In the genomic region with DNA sequence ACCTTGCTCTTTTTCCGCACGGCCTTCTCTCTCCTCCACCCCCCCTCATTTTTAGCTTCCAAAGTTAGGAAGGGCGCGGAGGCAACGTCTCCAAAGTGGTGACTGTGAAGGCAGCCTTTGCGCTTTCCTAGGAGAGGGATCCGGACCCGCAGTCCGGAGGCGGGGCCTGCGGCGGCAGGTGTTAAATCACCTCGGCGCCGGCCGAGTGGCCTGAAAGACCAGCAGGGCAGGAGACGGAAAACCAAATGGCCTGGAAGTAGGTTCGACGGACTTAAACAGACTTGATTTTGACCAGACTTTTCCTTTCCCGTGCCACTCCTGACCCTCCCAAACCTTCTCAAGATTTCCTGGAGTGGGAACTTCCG, we compare ENCODE assay signal across 8 cellular contexts. TPM values are rescaled to one million over a fixed set of nuclear protein-coding genes. Genes with fewer than 3 reads are reported as not detected.
A peak's percentile ranks its signal among the peaks of the same experiment; 100 is the strongest.
DNase-seq lines count a peak whose midpoint lies in the region; ATAC-seq and TF ChIP-seq lines count a peak whose summit lies in the region.

No MANE protein-coding gene starts in this region.

- peak overlapping the region; percentile 88 for H3K14ac ChIP-seq in trophoblast cell (ENCODE audit: low read length)

- peak overlapping the region; percentile 93 for H3K4me3 ChIP-seq in PC-3 (ENCODE audit: low read length)
- peak overlapping the region; percentile 73 to 97 (median 91) for H3K4me3 ChIP-seq in heart left ventricle
- peak overlapping the region; percentile 99 for H3K4me3 ChIP-seq in trophoblast cell (ENCODE audit: low read depth, low read length)

- POLR2A ChIA-PET in PC-3 (lab: Charles Lee; ENCODE audit: unreplicated experiment): interaction anchor here (0.5 kb wide), 1 partner anchor 15 kb away, joined by 3 read pairs; no protein-coding TSS in a partner anchor

- H2BK12ac ChIP-seq in trophoblast cell (ENCODE audit: low read length): no peak overlapping the region

- no peaks in the 10 kb centered on the region for H3F3A ChIP-seq in PC-3 (ENCODE audit: low read length, unreplicated experiment)

- DNase-seq in NOMO-1 (lab: John Stamatoyannopoulos, UW; ENCODE audit: unreplicated experiment in 2 of 2) (peak; percentile 16 to 28), NOMO-1 treated with dmso at 0.1 percent for 144 hours (lab: John Stamatoyannopoulos, UW; ENCODE audit: unreplicated experiment) (no peak), PC-3 (peak; percentile 49), heart left ventricle (peak in 4 of 5 donors; percentile 27 to 72 (median 53)), trophoblast cell (peak; percentile 85 to 91)

- H3K4me1 ChIP-seq in PC-3 (ENCODE audit: insufficient read depth, low read length) (peaks cover 26% of the 10 kb centered on the region), heart left ventricle (peaks cover 0 to 47% (median 36%) of the 10 kb centered on the region in 12 donors), trophoblast cell (ENCODE audit: control insufficient read depth in 1 of 2, insufficient read depth in 2 of 2, low read length in 2 of 2) (peaks cover 0 to 5% of the 10 kb centered on the region in 2 experiments)

- H3K9me2 ChIP-seq in PC-3 (replicated peaks; ENCODE audit: low read length): no peaks in the 10 kb centered on the region

- peak overlapping the region; percentile 78 for H2AFZ ChIP-seq in PC-3 (ENCODE audit: low read length)
- H2AFZ ChIP-seq in trophoblast cell (ENCODE audit: insufficient read depth, low read length, poor library complexity): peak overlapping the region; percentile 84

- H2BK5ac ChIP-seq in trophoblast cell (ENCODE audit: low read depth, low read length, poor library complexity): peak overlapping the region; percentile 93

- peak overlapping the region; percentile 87 for H3K4ac ChIP-seq in trophoblast cell (ENCODE audit: low read depth, low read length)

- no peaks in the 10 kb centered on the region for H3K27me3 Mint-ChIP-seq in activated naive CD8-positive, alpha-beta T cell

- H4K8ac ChIP-seq in trophoblast cell (ENCODE audit: low read depth, low read length): peak overlapping the region; percentile 94

- TSS peak; percentile 28 for BruUV-seq in PC-3 (replicated peaks; lab: Mats Ljungman, UMichigan)

- H3K23ac ChIP-seq in trophoblast cell (ENCODE audit: low read length): no peak overlapping the region

- H3K27ac ChIP-seq in PC-3 (ENCODE audit: low read length): peak overlapping the region; percentile 57
- H3K27ac ChIP-seq in heart left ventricle: peak overlapping the region; percentile 82 to 97 (median 94)
- H3K27ac ChIP-seq in trophoblast cell (ENCODE audit: low read depth, low read length): peak overlapping the region; percentile 88

- intact Hi-C loops in PC-3 (cut with micrococcal nuclease): loop anchor here (2.0 kb wide), 1 partner anchor 57 kb away; no protein-coding TSS in a partner anchor
- intact Hi-C loops in heart left ventricle (cut with DNase I): loop anchor here in 2 of 10 donors (2.0 to 5.0 kb wide), 3 partner anchors 231 to 505 kb away; a partner anchor contains a TSS

- H3K4me1 Mint-ChIP-seq in activated naive CD8-positive, alpha-beta T cell (ENCODE audit: low read depth): peaks cover 50% of the 10 kb centered on the region

- H3K27me3 ChIP-seq in PC-3 (ENCODE audit: low read length) (no peaks in the 10 kb centered on the region), heart left ventricle (no peaks in the 10 kb centered on the region), trophoblast cell (ENCODE audit: insufficient read depth, low read length) (no peaks in the 10 kb centered on the region)

- CTCF ChIA-PET in PC-3 (lab: Charles Lee): interaction anchor here (1.4 kb wide), 1 partner anchor 52 kb away, joined by 3 read pairs; no protein-coding TSS in a partner anchor

- peak overlapping the region; percentile 95 for H4K91ac ChIP-seq in trophoblast cell (ENCODE audit: low read depth, low read length)

- peak overlapping the region; percentile 99 for H3K4me3 Mint-ChIP-seq in activated naive CD8-positive, alpha-beta T cell

- peaks cover 56% of the 10 kb centered on the region for H3K79me2 ChIP-seq in PC-3 (ENCODE audit: low read length)
- H3K79me2 ChIP-seq in trophoblast cell (ENCODE audit: control insufficient read depth, insufficient read depth, low read length, poor library complexity): peaks cover 14% of the 10 kb centered on the region

- peak overlapping the region; percentile 94 for H2AK5ac ChIP-seq in trophoblast cell (ENCODE audit: low read length)

- H3K9me3 Mint-ChIP-seq in activated naive CD8-positive, alpha-beta T cell (ENCODE audit: low read depth): no peaks in the 10 kb centered on the region

- no peak for TF ChIP-seq POLR2A in heart left ventricle (IDR thresholded peaks at IDR 0.05)

- peak overlapping the region; percentile 99 for H3K27ac Mint-ChIP-seq in activated naive CD8-positive, alpha-beta T cell

- peak overlapping the region; percentile 81 for H4K12ac ChIP-seq in trophoblast cell (ENCODE audit: low read depth, low read length)

- H4K20me1 ChIP-seq in PC-3 (ENCODE audit: low read length): peaks cover 39% of the 10 kb centered on the region

- H3K36me3 ChIP-seq in PC-3 (ENCODE audit: low read depth, low read length): 0 out of 2 replicates have a peak, but pooled peaks cover 4% of the 10 kb centered on the region
- peaks cover 0 to 5% (median 0%) of the 10 kb centered on the region in 9 donors for H3K36me3 ChIP-seq in heart left ventricle
- H3K36me3 ChIP-seq in trophoblast cell (ENCODE audit: control insufficient read depth in 1 of 2, insufficient read depth in 2 of 2, low read length in 2 of 2): peaks cover 1 to 5% of the 10 kb centered on the region in 2 experiments

- ATAC-seq in HG03025 (IDR thresholded peaks at IDR 0.05; ENCODE audit: low FRiP score, unreplicated experiment) (peak; percentile 16), PC-3 (peak; percentile 32), heart left ventricle (peak in 3 of 4 donors; percentile 3 to 35 (median 10)), HG03139 (IDR thresholded peaks at IDR 0.05; ENCODE audit: unreplicated experiment) (no peak)

- peak overlapping the region; percentile 96 for H3K4me2 ChIP-seq in PC-3 (ENCODE audit: low read length)
- H3K4me2 ChIP-seq in trophoblast cell (ENCODE audit: low read length): peak overlapping the region; percentile 90

- peaks cover 12% of the 10 kb centered on the region for H3K79me1 ChIP-seq in trophoblast cell (ENCODE audit: low read length)

- peak overlapping the region; percentile 74 for H3K18ac ChIP-seq in trophoblast cell (ENCODE audit: low read length)

- H3K36me3 Mint-ChIP-seq in activated naive CD8-positive, alpha-beta T cell: peaks cover 4% of the 10 kb centered on the region

- H2BK120ac ChIP-seq in trophoblast cell (ENCODE audit: insufficient read depth, low read length, poor library complexity): peak overlapping the region; percentile 81

- 0 to 1% (median 0%) methylated on average over 20 to 21 of the region's 21 CpGs for WGBS in heart left ventricle, 4 donors
- no CpG with 5 or more reads among the region's 21 CpGs for WGBS in trophoblast cell (ENCODE audit: extremely low coverage, insufficient coverage, insufficient read length)

- TF ChIP-seq CTCF in PC-3 (conservative IDR thresholded peaks at IDR 0.05; ENCODE audit: low read depth, low read length): no peak
- no peak for TF ChIP-seq CTCF in heart left ventricle (IDR thresholded peaks at IDR 0.05)

- H3K9me3 ChIP-seq in PC-3 (ENCODE audit: low read length): no peaks in the 10 kb centered on the region
- H3K9me3 ChIP-seq in heart left ventricle: no peaks in the 10 kb centered on the region
- no peaks in the 10 kb centered on the region for H3K9me3 ChIP-seq in trophoblast cell (ENCODE audit: insufficient read depth, low read depth, low read length)

- H3K9ac ChIP-seq in PC-3 (ENCODE audit: low read length): peak overlapping the region; percentile 99
- peak overlapping the region; percentile 96 for H3K9ac ChIP-seq in trophoblast cell (ENCODE audit: low read length)

RNA-seq across cellular contexts. Expression of a gene that starts 0.6 kb away (rescaled TPM):
- total RNA-seq in PC-3 (2014; rRNA removed) (44.5 and 67.3 TPM in 2 replicates), heart left ventricle (10 to 100 TPM; 47.5 to 76.1 (median 62.6) TPM)
- 10 to 100 TPM; 24.5 to 84.9 TPM for polyA plus RNA-seq in heart left ventricle
- polyA plus RNA-seq in trophoblast cell (2013): 158 and 169 TPM in 2 replicates
